ENCODE assay signal across 8 cellular contexts in genomic region chr1:21368514-21369289, GRCh38.
DNase-seq lines count a peak whose midpoint lies in the region; ATAC-seq, FAIRE-seq and TF ChIP-seq lines count a peak whose summit lies in the region.

No MANE protein-coding gene starts in this region.

- TF ChIP-seq POLR2A in tibial nerve (IDR thresholded peaks at IDR 0.05) = no peak

- H3K4me1 ChIP-seq in tibial nerve = peaks cover 0 to 9% (median 0%) of the 10 kb centered on the region in 4 donors

- TF ChIP-seq EP300 in Ishikawa (IDR thresholded peaks at IDR 0.05; ENCODE audit: borderline replicate concordance) = no peak
- peak in 1 of 2 donors; percentile 65 for TF ChIP-seq EP300 in tibial nerve (IDR thresholded peaks at IDR 0.05)

- TF ChIP-seq RAD21 in Ishikawa (IDR thresholded peaks at IDR 0.05; ENCODE audit: low read depth) = peak; percentile 100

- H3K9me3 ChIP-seq in tibial nerve = no peaks in the 10 kb centered on the region

- DNase-seq in Caki2 (ENCODE audit: low read depth) = peak; percentile 74
- peak; percentile 73 for DNase-seq in RCC 7860 (ENCODE audit: low spot score)
- DNase-seq in activated gamma-delta T cell treated with Interleukin-2 at 50 U/mL for 16 hours = peak; percentile 64
- peak; percentile 44 to 69 for DNase-seq in frontal cortex (ENCODE audit: low spot score in 2 of 2)
- DNase-seq in occipital lobe (lab: John Stamatoyannopoulos, UW) = peak; percentile 64
- peak; percentile 47 to 71 for DNase-seq in tibial nerve (ENCODE audit: low spot score in 2 of 2)

- H3K4me3 ChIP-seq in tibial nerve = no peak overlapping the region

- no peaks in the 10 kb centered on the region for H3K27me3 ChIP-seq in tibial nerve

- ATAC-seq in HG02884 (IDR thresholded peaks at IDR 0.05; ENCODE audit: unreplicated experiment) = no peak

- FAIRE-seq in RCC 7860 (lab: Jason Lieb, UNC) (peak; percentile 67), frontal cortex (lab: Jason Lieb, UNC) (no peak)

- H3K36me3 ChIP-seq in tibial nerve = no peaks in the 10 kb centered on the region

- peak; percentile 91 to 99 (median 98) for TF ChIP-seq CTCF in tibial nerve (IDR thresholded peaks at IDR 0.05)

- in situ Hi-C loops in Caki2 (cut with HindIII; ENCODE audit: low pct_unique_long_range_greater_than_20kb, low sequenced_read_pairs) = no loop called here

- 28 to 30% methylated on average over 9 of the region's 9 CpGs for WGBS in tibial nerve, 2 donors

- H3K27ac ChIP-seq in tibial nerve = no peak overlapping the region

TF ChIP-seq in Ishikawa, 13 proteins besides CTCF, POLR2A, EP300 and RAD21:
- TF ChIP-seq EGR1 (IDR thresholded peaks at IDR 0.05) (no peak), TCF12 (IDR thresholded peaks at IDR 0.05; ENCODE audit: low read depth) (0 out of 2 replicates have a peak, but pooled peaks have one; percentile 39), TEAD4 (IDR thresholded peaks at IDR 0.05) (peak; percentile 81), CREB1 (IDR thresholded peaks at IDR 0.05; ENCODE audit: low read depth) (no peak), FOXM1 (IDR thresholded peaks at IDR 0.05; ENCODE audit: borderline replicate concordance, low read depth) (no peak), YY1 (IDR thresholded peaks at IDR 0.05; ENCODE audit: low read depth) (peak; percentile 33; the same call in 1 of the 2 replicates)
- TF ChIP-seq, protein P1, sequence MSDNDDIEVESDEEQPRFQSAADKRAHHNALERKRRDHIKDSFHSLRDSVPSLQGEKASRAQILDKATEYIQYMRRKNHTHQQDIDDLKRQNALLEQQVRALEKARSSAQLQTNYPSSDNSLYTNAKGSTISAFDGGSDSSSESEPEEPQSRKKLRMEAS (IDR thresholded peaks at IDR 0.05) = peak; percentile 43; the same call in 1 of the 2 replicates
